7 cellular contexts compared by ENCODE assay signal in the genomic region with DNA sequence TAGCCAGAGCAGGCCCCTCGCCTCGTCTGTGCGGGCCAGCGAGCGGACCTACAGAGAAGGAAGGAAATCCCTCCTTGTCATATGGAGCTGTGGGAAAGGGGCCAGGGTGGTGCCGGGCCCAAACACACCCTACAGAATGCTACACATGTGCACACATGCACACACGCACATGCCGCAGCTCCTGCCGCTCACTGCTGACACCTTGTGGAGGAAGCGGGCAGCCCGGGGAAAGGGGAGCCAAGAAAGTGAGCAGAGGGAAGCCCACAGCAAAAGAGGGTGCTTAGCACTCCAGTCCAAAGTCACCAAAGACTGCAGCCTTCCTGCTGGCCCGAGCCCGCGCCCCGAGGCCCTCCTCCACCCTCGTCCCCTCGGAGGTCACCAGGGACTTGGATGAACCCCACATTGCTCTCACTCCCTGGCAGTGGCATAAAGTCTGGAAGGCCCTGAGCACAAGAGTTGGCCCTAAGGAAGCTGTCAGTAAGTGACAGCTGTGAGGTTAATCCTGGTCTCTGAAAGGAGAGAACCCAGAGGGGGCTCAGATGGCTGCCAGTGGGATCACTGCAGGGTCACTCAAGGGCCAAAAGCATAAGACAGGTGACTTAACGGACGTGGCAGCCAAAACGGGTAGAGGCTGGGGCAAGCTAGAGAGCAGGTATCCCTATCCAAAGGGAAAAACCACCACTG.
DNase-seq lines count a peak whose midpoint lies in the region; ATAC-seq and TF ChIP-seq lines count a peak whose summit lies in the region.

No MANE protein-coding gene starts in this region.

- H3K9me3 Mint-ChIP-seq in brain = no peaks in the 10 kb centered on the region

- H3K4me3 Mint-ChIP-seq in brain = no peak overlapping the region

- peaks cover 46% of the 10 kb centered on the region for H3K36me3 Mint-ChIP-seq in brain

- peaks cover 53% of the 10 kb centered on the region for H3K4me1 Mint-ChIP-seq in brain

- no peaks in the 10 kb centered on the region for H3K27me3 Mint-ChIP-seq in brain

- H3K27ac Mint-ChIP-seq in brain = peak overlapping the region; percentile 51 to 90 (median 75)

- no peak overlapping the region for H3K4me3 ChIP-seq in GM12865 (ENCODE audit: low read depth, low read length)

- no peak for ATAC-seq in HG03342 (IDR thresholded peaks at IDR 0.05; ENCODE audit: unreplicated experiment)

- TF ChIP-seq CTCF in GM12865 (IDR thresholded peaks at IDR 0.05; ENCODE audit: insufficient read depth, low read depth, low read length, missing control alignments) (peak; percentile 96), brain (conservative IDR thresholded peaks at IDR 0.05) (peak; percentile 94 to 97)

- DNase-seq in GM12865 (ENCODE audit: low read depth) (peak; percentile 69), NCI-H1694 (lab: John Stamatoyannopoulos, UW) (peak; percentile 80), UCSD-AML1 (lab: John Stamatoyannopoulos, UW; ENCODE audit: unreplicated experiment) (peak; percentile 65), iris pigment epithelial cell (ENCODE audit: low read depth) (peak; percentile 64)
- peak; percentile 74 for DNase-seq in stimulated activated CD4-positive, alpha-beta T cell treated with anti-CD3 and anti-CD28 coated beads, Interleukin-1b, Interleukin-23, amount 100 ng/mL, for 48 hours
